In the genomic region with DNA sequence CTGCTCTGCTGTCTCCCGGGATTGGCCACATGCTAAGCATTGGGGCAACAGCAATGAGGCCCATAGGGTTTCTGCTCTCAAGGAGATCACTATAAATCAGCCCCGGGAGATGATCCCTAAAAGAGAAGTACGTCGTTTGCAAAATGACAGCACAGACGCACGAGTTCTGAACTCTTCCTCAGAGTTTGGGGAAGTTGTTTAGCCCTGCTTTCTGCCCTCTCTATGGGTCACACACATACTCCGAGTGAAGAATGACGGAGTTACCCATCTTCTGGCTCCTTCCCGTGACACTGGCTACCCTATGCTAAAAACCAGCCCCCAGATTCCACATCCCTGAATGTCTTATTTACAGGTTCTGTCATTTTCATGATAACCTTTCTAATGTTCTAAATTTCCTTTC, we compare ENCODE assay signal across 9 cellular contexts.
DNase-seq lines count a peak whose midpoint lies in the region; ATAC-seq and TF ChIP-seq lines count a peak whose summit lies in the region.
"Had no signal": no experiment of that assay in that cellular context is flagged by ENCODE, and none has a peak within 500 bp of the region (broad histone marks: within the 10 kb centered on the region; RNA-seq: fewer than 3 reads in every experiment).

No MANE protein-coding gene starts in this region.

- CTCF ChIA-PET in PC-3 (lab: Charles Lee): no interaction called here

- ATAC-seq in GM18868 (IDR thresholded peaks at IDR 0.05; ENCODE audit: unreplicated experiment): peak; percentile 35
- peak; percentile 37 for ATAC-seq in HG02840 (IDR thresholded peaks at IDR 0.05; ENCODE audit: low FRiP score, unreplicated experiment)
- ATAC-seq in PC-3: no peak

- no peaks in the 10 kb centered on the region for H3K9me2 ChIP-seq in PC-3 (replicated peaks; ENCODE audit: low read length)

- H3F3A ChIP-seq in PC-3 (ENCODE audit: low read length, unreplicated experiment): no peaks in the 10 kb centered on the region

- H2AFZ ChIP-seq in PC-3 (ENCODE audit: low read length): no peak overlapping the region

- no peaks in the 10 kb centered on the region for H3K27me3 ChIP-seq in PC-3 (ENCODE audit: low read length)

- peaks cover 2% of the 10 kb centered on the region for H3K9me3 Mint-ChIP-seq in neural crest cell

- no peaks in the 10 kb centered on the region for H3K9me3 ChIP-seq in PC-3 (ENCODE audit: low read length)

- H3K36me3 ChIP-seq in PC-3 (ENCODE audit: low read depth, low read length): no peaks in the 10 kb centered on the region

- intact Hi-C loops in PC-3 (cut with micrococcal nuclease): no loop called here

- no TSS peak for BruUV-seq in PC-3 (replicated peaks; lab: Mats Ljungman, UMichigan)

- H4K20me1 ChIP-seq in PC-3 (ENCODE audit: low read length): no peaks in the 10 kb centered on the region

- no peaks in the 10 kb centered on the region for H3K36me3 Mint-ChIP-seq in neural crest cell (ENCODE audit: low read depth)

- peak overlapping the region; percentile 87 for H3K27ac Mint-ChIP-seq in neural crest cell (ENCODE audit: unreplicated experiment)

- H3K9ac ChIP-seq in PC-3 (ENCODE audit: low read length): no peak overlapping the region

- H3K4me2 ChIP-seq in PC-3 (ENCODE audit: low read length): no peak overlapping the region

- no peak overlapping the region for H3K27ac ChIP-seq in PC-3 (ENCODE audit: low read length)

- no peaks in the 10 kb centered on the region for H3K79me2 ChIP-seq in PC-3 (ENCODE audit: low read length)

- TF ChIP-seq CTCF in neural crest cell (conservative IDR thresholded peaks at IDR 0.05) (no peak), PC-3 (conservative IDR thresholded peaks at IDR 0.05; ENCODE audit: low read depth, low read length) (no peak)

- POLR2A ChIA-PET in PC-3 (lab: Charles Lee; ENCODE audit: unreplicated experiment): no interaction called here

- H3K4me3 Mint-ChIP-seq in neural crest cell: no peak overlapping the region

- peak; percentile 91 for DNase-seq in NOMO-1 treated with dmso at 0.1 percent for 144 hours (lab: John Stamatoyannopoulos, UW; ENCODE audit: unreplicated experiment)
- DNase-seq in neural crest cell (ENCODE audit: low read depth, low spot score): no peak
- no peak for DNase-seq in GDM1 (lab: John Stamatoyannopoulos, UW)
- DNase-seq in mesenteric fat pad (ENCODE audit: low spot score): no peak
- DNase-seq in HCEC 1CT: no peak
- DNase-seq in PC-3: no peak
- DNase-seq: NCI-H510A had no signal

- no peaks in the 10 kb centered on the region for H3K4me1 ChIP-seq in PC-3 (ENCODE audit: insufficient read depth, low read length)

- no peaks in the 10 kb centered on the region for H3K27me3 Mint-ChIP-seq in neural crest cell (ENCODE audit: low read depth)

- H3K4me3 ChIP-seq in PC-3 (ENCODE audit: low read length): no peak overlapping the region

- peaks cover 35% of the 10 kb centered on the region for H3K4me1 Mint-ChIP-seq in neural crest cell
